1 cellular context compared by ENCODE assay signal in the genomic region with DNA sequence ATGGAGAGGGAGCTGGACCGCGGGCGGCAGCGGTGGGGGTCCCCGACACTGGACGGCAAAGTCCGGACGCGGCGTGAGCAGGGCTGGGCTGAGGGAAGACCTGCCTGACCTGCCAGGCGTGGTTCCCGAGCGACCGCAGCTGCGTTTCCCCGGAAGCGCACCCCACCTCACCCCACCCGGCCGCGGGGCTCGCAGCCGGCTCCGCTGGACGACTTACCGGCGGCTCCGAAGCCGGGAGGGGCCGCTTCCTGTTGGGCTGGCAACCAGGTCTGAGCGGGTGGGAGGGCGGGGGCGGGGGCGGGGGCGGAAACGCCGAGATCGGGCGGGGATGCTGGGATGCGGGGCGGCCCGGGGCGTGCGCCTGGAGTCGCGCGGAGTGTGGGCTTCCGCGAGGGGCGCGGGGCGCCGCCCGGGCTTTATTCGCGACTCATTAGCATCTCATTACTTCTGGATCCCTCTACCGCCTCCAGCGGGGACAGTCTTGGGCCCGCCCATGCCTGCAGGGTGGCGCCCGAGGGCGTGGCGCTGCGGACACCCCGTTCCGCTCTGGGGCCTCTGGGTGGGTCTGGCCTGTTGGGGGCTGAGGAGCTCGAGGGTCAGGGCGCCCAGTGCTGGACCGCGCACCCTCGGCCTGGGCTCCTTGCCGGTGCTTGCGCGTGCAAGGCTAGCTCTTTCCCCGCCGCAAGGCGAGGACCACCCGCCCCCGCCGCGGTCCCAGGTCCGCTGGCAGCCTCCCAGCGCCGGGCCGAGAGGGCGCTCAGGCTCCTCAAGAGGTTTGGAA.
TF ChIP-seq lines count a peak whose summit lies in the region.

A gene with protein sequence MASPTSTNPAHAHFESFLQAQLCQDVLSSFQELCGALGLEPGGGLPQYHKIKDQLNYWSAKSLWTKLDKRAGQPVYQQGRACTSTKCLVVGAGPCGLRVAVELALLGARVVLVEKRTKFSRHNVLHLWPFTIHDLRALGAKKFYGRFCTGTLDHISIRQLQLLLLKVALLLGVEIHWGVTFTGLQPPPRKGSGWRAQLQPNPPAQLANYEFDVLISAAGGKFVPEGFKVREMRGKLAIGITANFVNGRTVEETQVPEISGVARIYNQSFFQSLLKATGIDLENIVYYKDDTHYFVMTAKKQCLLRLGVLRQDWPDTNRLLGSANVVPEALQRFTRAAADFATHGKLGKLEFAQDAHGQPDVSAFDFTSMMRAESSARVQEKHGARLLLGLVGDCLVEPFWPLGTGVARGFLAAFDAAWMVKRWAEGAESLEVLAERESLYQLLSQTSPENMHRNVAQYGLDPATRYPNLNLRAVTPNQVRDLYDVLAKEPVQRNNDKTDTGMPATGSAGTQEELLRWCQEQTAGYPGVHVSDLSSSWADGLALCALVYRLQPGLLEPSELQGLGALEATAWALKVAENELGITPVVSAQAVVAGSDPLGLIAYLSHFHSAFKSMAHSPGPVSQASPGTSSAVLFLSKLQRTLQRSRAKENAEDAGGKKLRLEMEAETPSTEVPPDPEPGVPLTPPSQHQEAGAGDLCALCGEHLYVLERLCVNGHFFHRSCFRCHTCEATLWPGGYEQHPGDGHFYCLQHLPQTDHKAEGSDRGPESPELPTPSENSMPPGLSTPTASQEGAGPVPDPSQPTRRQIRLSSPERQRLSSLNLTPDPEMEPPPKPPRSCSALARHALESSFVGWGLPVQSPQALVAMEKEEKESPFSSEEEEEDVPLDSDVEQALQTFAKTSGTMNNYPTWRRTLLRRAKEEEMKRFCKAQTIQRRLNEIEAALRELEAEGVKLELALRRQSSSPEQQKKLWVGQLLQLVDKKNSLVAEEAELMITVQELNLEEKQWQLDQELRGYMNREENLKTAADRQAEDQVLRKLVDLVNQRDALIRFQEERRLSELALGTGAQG (minus strand): TSS at position 271 of the 781 bp plus-strand sequence. CDS start 1,576 bp downstream, outside the sequence.

TF ChIP-seq in HepG2, 621 proteins besides CTCF, POLR2A, EP300 and RAD21 (continued from another document and continues in another):
- TF ChIP-seq, protein P1, sequence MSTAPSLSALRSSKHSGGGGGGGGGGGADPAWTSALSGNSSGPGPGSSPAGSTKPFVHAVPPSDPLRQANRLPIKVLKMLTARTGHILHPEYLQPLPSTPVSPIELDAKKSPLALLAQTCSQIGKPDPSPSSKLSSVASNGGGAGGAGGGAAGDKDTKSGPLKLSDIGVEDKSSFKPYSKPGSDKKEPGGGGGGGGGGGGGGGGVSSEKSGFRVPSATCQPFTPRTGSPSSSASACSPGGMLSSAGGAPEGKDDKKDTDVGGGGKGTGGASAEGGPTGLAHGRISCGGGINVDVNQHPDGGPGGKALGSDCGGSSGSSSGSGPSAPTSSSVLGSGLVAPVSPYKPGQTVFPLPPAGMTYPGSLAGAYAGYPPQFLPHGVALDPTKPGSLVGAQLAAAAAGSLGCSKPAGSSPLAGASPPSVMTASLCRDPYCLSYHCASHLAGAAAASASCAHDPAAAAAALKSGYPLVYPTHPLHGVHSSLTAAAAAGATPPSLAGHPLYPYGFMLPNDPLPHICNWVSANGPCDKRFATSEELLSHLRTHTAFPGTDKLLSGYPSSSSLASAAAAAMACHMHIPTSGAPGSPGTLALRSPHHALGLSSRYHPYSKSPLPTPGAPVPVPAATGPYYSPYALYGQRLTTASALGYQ (CRISPR knock-in tag; IDR thresholded peaks at IDR 0.05) = no peak
- TF ChIP-seq SALL1 (CRISPR knock-in tag; IDR thresholded peaks at IDR 0.05) (no peak), GTF3A (CRISPR knock-in tag; conservative IDR thresholded peaks at IDR 0.05) (no peak), GATA4 (IDR thresholded peaks at IDR 0.05; ENCODE audit: borderline replicate concordance, low read depth) (no peak), ZNF792 (CRISPR knock-in tag; IDR thresholded peaks at IDR 0.05) (peak; percentile 35; the same call in 1 of the 2 replicates), HMG20A (CRISPR knock-in tag; IDR thresholded peaks at IDR 0.05; ENCODE audit: borderline replicate concordance) (no peak), ZNF644 (CRISPR knock-in tag; IDR thresholded peaks at IDR 0.05; ENCODE audit: low read depth) (no peak), ZNF550 (CRISPR knock-in tag; IDR thresholded peaks at IDR 0.05; ENCODE audit: borderline replicate concordance) (no peak), RBFOX2 (IDR thresholded peaks at IDR 0.05; ENCODE audit: low read depth, low read length) (peak; percentile 49), MEIS2 (CRISPR knock-in tag; IDR thresholded peaks at IDR 0.05) (no peak), ZNF619 (CRISPR knock-in tag; IDR thresholded peaks at IDR 0.05) (no peak), ZNF256 (CRISPR knock-in tag; conservative IDR thresholded peaks at IDR 0.05) (no peak), HNRNPL (IDR thresholded peaks at IDR 0.05; ENCODE audit: low read depth, low read length) (0 out of 2 replicates have a peak, but pooled peaks have one; percentile 10), ZNF337 (CRISPR knock-in tag; IDR thresholded peaks at IDR 0.05; ENCODE audit: borderline replicate concordance, low read depth) (no peak), NR2F1 (CRISPR knock-in tag; IDR thresholded peaks at IDR 0.05) (no peak), TBX2 (CRISPR knock-in tag; IDR thresholded peaks at IDR 0.05; ENCODE audit: borderline replicate concordance) (no peak), ZSCAN20 (CRISPR knock-in tag; IDR thresholded peaks at IDR 0.05; ENCODE audit: borderline replicate concordance) (no peak), SAFB2 (CRISPR knock-in tag; IDR thresholded peaks at IDR 0.05; ENCODE audit: borderline replicate concordance, low read depth) (0 out of 2 replicates have a peak, but pooled peaks have one; percentile 38), CCDC6 (CRISPR knock-in tag; IDR thresholded peaks at IDR 0.05) (0 out of 2 replicates have a peak, but pooled peaks have one; percentile 7), AGO1 (IDR thresholded peaks at IDR 0.05; ENCODE audit: low read depth, low read length, poor library complexity, severe bottlenecking) (peak; percentile 48), ZNF263 (CRISPR knock-in tag; IDR thresholded peaks at IDR 0.05) (no peak), RELA (CRISPR knock-in tag; IDR thresholded peaks at IDR 0.05) (no peak), PAWR (CRISPR knock-in tag; IDR thresholded peaks at IDR 0.05; ENCODE audit: borderline replicate concordance) (no peak), SP1 (IDR thresholded peaks at IDR 0.05) (no peak), SP1 (CRISPR knock-in tag; IDR thresholded peaks at IDR 0.05) (peak; percentile 39; the same call in 1 of the 2 replicates), ZNF788 (CRISPR knock-in tag; IDR thresholded peaks at IDR 0.05; ENCODE audit: borderline replicate concordance) (no peak; the same call in 1 of the 2 replicates), ZNF547 (CRISPR knock-in tag; IDR thresholded peaks at IDR 0.05) (0 out of 2 replicates have a peak, but pooled peaks have one; percentile 19), TOE1 (CRISPR knock-in tag; IDR thresholded peaks at IDR 0.05) (no peak), NFYC (CRISPR knock-in tag; IDR thresholded peaks at IDR 0.05) (no peak)
- TF ChIP-seq, protein P2, sequence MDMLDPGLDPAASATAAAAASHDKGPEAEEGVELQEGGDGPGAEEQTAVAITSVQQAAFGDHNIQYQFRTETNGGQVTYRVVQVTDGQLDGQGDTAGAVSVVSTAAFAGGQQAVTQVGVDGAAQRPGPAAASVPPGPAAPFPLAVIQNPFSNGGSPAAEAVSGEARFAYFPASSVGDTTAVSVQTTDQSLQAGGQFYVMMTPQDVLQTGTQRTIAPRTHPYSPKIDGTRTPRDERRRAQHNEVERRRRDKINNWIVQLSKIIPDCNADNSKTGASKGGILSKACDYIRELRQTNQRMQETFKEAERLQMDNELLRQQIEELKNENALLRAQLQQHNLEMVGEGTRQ (IDR thresholded peaks at IDR 0.05; ENCODE audit: low read depth, low read length) = no peak
- TF ChIP-seq, protein P2 (CRISPR knock-in tag; IDR thresholded peaks at IDR 0.05; ENCODE audit: borderline replicate concordance) = no peak
- TF ChIP-seq, protein P3, sequence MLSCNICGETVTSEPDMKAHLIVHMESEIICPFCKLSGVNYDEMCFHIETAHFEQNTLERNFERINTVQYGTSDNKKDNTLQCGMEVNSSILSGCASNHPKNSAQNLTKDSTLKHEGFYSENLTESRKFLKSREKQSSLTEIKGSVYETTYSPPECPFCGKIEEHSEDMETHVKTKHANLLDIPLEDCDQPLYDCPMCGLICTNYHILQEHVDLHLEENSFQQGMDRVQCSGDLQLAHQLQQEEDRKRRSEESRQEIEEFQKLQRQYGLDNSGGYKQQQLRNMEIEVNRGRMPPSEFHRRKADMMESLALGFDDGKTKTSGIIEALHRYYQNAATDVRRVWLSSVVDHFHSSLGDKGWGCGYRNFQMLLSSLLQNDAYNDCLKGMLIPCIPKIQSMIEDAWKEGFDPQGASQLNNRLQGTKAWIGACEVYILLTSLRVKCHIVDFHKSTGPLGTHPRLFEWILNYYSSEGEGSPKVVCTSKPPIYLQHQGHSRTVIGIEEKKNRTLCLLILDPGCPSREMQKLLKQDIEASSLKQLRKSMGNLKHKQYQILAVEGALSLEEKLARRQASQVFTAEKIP (CRISPR knock-in tag; IDR thresholded peaks at IDR 0.05; ENCODE audit: borderline replicate concordance) = no peak
- TF ChIP-seq, protein P4, sequence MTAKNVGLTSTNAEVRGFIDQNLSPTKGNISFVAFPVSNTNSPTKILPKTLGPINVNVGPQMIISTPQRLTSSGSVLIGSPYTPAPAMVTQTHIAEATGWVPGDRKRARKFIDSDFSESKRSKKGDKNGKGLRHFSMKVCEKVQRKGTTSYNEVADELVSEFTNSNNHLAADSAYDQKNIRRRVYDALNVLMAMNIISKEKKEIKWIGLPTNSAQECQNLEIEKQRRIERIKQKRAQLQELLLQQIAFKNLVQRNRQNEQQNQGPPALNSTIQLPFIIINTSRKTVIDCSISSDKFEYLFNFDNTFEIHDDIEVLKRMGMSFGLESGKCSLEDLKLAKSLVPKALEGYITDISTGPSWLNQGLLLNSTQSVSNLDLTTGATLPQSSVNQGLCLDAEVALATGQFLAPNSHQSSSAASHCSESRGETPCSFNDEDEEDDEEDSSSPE (CRISPR knock-in tag; IDR thresholded peaks at IDR 0.05) = no peak
- TF ChIP-seq, protein P5, sequence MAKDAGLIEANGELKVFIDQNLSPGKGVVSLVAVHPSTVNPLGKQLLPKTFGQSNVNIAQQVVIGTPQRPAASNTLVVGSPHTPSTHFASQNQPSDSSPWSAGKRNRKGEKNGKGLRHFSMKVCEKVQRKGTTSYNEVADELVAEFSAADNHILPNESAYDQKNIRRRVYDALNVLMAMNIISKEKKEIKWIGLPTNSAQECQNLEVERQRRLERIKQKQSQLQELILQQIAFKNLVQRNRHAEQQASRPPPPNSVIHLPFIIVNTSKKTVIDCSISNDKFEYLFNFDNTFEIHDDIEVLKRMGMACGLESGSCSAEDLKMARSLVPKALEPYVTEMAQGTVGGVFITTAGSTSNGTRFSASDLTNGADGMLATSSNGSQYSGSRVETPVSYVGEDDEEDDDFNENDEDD (CRISPR knock-in tag; IDR thresholded peaks at IDR 0.05; ENCODE audit: borderline replicate concordance) = peak; percentile 24; the same call in 1 of the 2 replicates
- TF ChIP-seq, protein P6, sequence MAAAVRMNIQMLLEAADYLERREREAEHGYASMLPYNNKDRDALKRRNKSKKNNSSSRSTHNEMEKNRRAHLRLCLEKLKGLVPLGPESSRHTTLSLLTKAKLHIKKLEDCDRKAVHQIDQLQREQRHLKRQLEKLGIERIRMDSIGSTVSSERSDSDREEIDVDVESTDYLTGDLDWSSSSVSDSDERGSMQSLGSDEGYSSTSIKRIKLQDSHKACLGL (CRISPR knock-in tag; IDR thresholded peaks at IDR 0.05) = 0 out of 2 replicates have a peak, but pooled peaks have one; percentile 13
- TF ChIP-seq, protein P7, sequence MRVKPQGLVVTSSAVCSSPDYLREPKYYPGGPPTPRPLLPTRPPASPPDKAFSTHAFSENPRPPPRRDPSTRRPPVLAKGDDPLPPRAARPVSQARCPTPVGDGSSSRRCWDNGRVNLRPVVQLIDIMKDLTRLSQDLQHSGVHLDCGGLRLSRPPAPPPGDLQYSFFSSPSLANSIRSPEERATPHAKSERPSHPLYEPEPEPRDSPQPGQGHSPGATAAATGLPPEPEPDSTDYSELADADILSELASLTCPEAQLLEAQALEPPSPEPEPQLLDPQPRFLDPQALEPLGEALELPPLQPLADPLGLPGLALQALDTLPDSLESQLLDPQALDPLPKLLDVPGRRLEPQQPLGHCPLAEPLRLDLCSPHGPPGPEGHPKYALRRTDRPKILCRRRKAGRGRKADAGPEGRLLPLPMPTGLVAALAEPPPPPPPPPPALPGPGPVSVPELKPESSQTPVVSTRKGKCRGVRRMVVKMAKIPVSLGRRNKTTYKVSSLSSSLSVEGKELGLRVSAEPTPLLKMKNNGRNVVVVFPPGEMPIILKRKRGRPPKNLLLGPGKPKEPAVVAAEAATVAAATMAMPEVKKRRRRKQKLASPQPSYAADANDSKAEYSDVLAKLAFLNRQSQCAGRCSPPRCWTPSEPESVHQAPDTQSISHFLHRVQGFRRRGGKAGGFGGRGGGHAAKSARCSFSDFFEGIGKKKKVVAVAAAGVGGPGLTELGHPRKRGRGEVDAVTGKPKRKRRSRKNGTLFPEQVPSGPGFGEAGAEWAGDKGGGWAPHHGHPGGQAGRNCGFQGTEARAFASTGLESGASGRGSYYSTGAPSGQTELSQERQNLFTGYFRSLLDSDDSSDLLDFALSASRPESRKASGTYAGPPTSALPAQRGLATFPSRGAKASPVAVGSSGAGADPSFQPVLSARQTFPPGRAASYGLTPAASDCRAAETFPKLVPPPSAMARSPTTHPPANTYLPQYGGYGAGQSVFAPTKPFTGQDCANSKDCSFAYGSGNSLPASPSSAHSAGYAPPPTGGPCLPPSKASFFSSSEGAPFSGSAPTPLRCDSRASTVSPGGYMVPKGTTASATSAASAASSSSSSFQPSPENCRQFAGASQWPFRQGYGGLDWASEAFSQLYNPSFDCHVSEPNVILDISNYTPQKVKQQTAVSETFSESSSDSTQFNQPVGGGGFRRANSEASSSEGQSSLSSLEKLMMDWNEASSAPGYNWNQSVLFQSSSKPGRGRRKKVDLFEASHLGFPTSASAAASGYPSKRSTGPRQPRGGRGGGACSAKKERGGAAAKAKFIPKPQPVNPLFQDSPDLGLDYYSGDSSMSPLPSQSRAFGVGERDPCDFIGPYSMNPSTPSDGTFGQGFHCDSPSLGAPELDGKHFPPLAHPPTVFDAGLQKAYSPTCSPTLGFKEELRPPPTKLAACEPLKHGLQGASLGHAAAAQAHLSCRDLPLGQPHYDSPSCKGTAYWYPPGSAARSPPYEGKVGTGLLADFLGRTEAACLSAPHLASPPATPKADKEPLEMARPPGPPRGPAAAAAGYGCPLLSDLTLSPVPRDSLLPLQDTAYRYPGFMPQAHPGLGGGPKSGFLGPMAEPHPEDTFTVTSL (CRISPR knock-in tag; IDR thresholded peaks at IDR 0.05; ENCODE audit: borderline replicate concordance) = no peak
- TF ChIP-seq, protein P8, sequence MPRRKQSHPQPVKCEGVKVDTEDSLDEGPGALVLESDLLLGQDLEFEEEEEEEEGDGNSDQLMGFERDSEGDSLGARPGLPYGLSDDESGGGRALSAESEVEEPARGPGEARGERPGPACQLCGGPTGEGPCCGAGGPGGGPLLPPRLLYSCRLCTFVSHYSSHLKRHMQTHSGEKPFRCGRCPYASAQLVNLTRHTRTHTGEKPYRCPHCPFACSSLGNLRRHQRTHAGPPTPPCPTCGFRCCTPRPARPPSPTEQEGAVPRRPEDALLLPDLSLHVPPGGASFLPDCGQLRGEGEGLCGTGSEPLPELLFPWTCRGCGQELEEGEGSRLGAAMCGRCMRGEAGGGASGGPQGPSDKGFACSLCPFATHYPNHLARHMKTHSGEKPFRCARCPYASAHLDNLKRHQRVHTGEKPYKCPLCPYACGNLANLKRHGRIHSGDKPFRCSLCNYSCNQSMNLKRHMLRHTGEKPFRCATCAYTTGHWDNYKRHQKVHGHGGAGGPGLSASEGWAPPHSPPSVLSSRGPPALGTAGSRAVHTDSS (CRISPR knock-in tag; conservative IDR thresholded peaks at IDR 0.05) = no peak
